In genomic region chr6:167153523-167153959, GRCh38 we compare ENCODE assay signal across 9 cellular contexts. TPM values are rescaled to one million over a fixed set of nuclear protein-coding genes. Genes with fewer than 3 reads are reported as not detected.
DNase-seq lines count a peak whose midpoint lies in the region; ATAC-seq, FAIRE-seq and TF ChIP-seq lines count a peak whose summit lies in the region.
"Had no signal": no experiment of that assay in that cellular context is flagged by ENCODE, and none has a peak within 500 bp of the region (broad histone marks: within the 10 kb centered on the region; RNA-seq: fewer than 3 reads in every experiment).

No MANE protein-coding gene starts in this region.

- no peak overlapping the region for H2AFZ ChIP-seq in H1 (ENCODE audit: low read length)

- H3K4me3 ChIP-seq in H1 (ENCODE audit: extremely low read depth in 1 of 4, insufficient read depth in 2 of 4, low read depth in 3 of 4, low read length in 4 of 4) = no peak overlapping the region

- no peaks in the 10 kb centered on the region for H3K9me3 Mint-ChIP-seq in immature natural killer cell

- H4K8ac ChIP-seq in H1 (ENCODE audit: extremely low read depth, insufficient read depth, low read length) = no peak overlapping the region

- no peak for TF ChIP-seq RAD21 in H1 (IDR thresholded peaks at IDR 0.05 in 1 of 2, conservative IDR thresholded peaks at IDR 0.05 in 1 of 2; ENCODE audit: low read depth in 2 of 2, low read length in 2 of 2)

- 94% methylated on average over 13 of the region's 13 CpGs; no CpG with 5 or more reads in 1 of the 2 experiments for WGBS in H1 (ENCODE audit: extremely low coverage in 1 of 2, insufficient coverage in 1 of 2, insufficient read length in 1 of 2, insufficient replicate concordance in 2 of 2, low coverage in 1 of 2, low lambda C conversion rate in 2 of 2, missing lambda C conversion rate in 1 of 2), 2 experiments

- H2AK5ac ChIP-seq in H1 (ENCODE audit: low read depth, low read length) = no peak overlapping the region; the same call in 1 of the 2 replicates

- H3K27me3 ChIP-seq in H1 (replicated peaks in 1 of 4; ENCODE audit: control insufficient read depth in 3 of 4, extremely low read depth in 1 of 4, insufficient read depth in 3 of 4, low read length in 3 of 4) (no peaks in the 10 kb centered on the region; a peak in 1 of 7 replicates), foreskin keratinocyte (no peaks in the 10 kb centered on the region)

- H2BK12ac ChIP-seq in H1 (ENCODE audit: low read depth, low read length) = no peak overlapping the region

- no peak overlapping the region for H3K14ac ChIP-seq in H1 (ENCODE audit: insufficient read length)

- FAIRE-seq in H1 (lab: Jason Lieb, UNC) = no peak
- FAIRE-seq: frontal cortex had no signal

- no peak overlapping the region for H4K5ac ChIP-seq in H1 (ENCODE audit: insufficient read length, low read depth, low read length)

- CTCF ChIA-PET in H1 (lab: Charles Lee; ENCODE audit: partially characterized antibody) = no interaction called here

- H3K36me3 Mint-ChIP-seq in immature natural killer cell = no peaks in the 10 kb centered on the region

- no peak overlapping the region for H3K56ac ChIP-seq in H1 (replicated peaks; ENCODE audit: insufficient read length, low read depth, low read length)

- ATAC-seq in GM18502 (IDR thresholded peaks at IDR 0.05; ENCODE audit: poor library complexity, unreplicated experiment) = peak; percentile 66
- peak; percentile 47 for ATAC-seq in GM21526 (IDR thresholded peaks at IDR 0.05; ENCODE audit: low FRiP score, unreplicated experiment)
- ATAC-seq in foreskin keratinocyte = no peak

- H3K9ac ChIP-seq in H1 (replicated peaks in 1 of 4; ENCODE audit: extremely low read depth in 1 of 4, low read depth in 3 of 4, low read length in 3 of 4) = no peak overlapping the region

- no peak for TF ChIP-seq EP300 in H1 (IDR thresholded peaks at IDR 0.05; ENCODE audit: borderline replicate concordance in 1 of 2, low read depth in 2 of 2, low read length in 2 of 2)

- H3K4me3 Mint-ChIP-seq in immature natural killer cell = peak overlapping the region in 1 of 5 donors; percentile 78

- H4K91ac ChIP-seq in H1 (replicated peaks; ENCODE audit: insufficient read length, low read length) = peak overlapping the region; percentile 2

- no peak for TF ChIP-seq CTCF in H1 (IDR thresholded peaks at IDR 0.05; ENCODE audit: control extremely low read depth in 1 of 3, insufficient read depth in 1 of 3, low read depth in 1 of 3, low read length in 3 of 3)
- no peak for TF ChIP-seq CTCF in foreskin keratinocyte (conservative IDR thresholded peaks at IDR 0.05)

- no peaks in the 10 kb centered on the region for H3K79me1 ChIP-seq in H1 (ENCODE audit: low read depth, low read length)

- H3K18ac ChIP-seq in H1 (ENCODE audit: extremely low read depth, low read length) = no peak overlapping the region

- no peak for TF ChIP-seq POLR2A in H1 (IDR thresholded peaks at IDR 0.05; ENCODE audit: control extremely low read depth in 1 of 2, low read depth in 2 of 2, low read length in 2 of 2)

- no peak overlapping the region for H3K4ac ChIP-seq in H1 (replicated peaks; ENCODE audit: insufficient read length, low read depth, low read length)

- H2BK120ac ChIP-seq in H1 (replicated peaks; ENCODE audit: low read depth, low read length) = no peak overlapping the region

- H2BK15ac ChIP-seq in H1 (ENCODE audit: low read length) = no peak overlapping the region

- H3K23me2 ChIP-seq in H1 (ENCODE audit: low read depth, low read length) = no peaks in the 10 kb centered on the region

- H4K20me1 ChIP-seq in H1 (replicated peaks in 1 of 2; ENCODE audit: control insufficient read depth in 1 of 2, insufficient read depth in 2 of 2, low read length in 2 of 2) = no peaks in the 10 kb centered on the region

- no peaks in the 10 kb centered on the region for H3K4me1 Mint-ChIP-seq in immature natural killer cell

- peak; percentile 2 for DNase-seq in LHCN-M2 (ENCODE audit: low read depth)
- DNase-seq in H1 (ENCODE audit: low read depth in 1 of 2, low spot score in 2 of 2) = no peak
- no peak for DNase-seq in NCI-H2227 (lab: John Stamatoyannopoulos, UW; ENCODE audit: unreplicated experiment)
- no peak for DNase-seq in foreskin keratinocyte
- no peak for DNase-seq in immature natural killer cell
- DNase-seq in NCI-H524 treated with DMSO at 0.1 percent for 48 hours (lab: John Stamatoyannopoulos, UW) = no peak

- H2BK20ac ChIP-seq in H1 (ENCODE audit: low read length) = no peak overlapping the region

- H3K27ac ChIP-seq in H1 (ENCODE audit: low read depth, low read length) (no peak overlapping the region), foreskin keratinocyte (no peak overlapping the region)

- peaks cover 0 to 12% (median 2%) of the 10 kb centered on the region in 4 experiments; a peak in 5 of 7 replicates for H3K4me1 ChIP-seq in H1 (replicated peaks in 1 of 4; ENCODE audit: control insufficient read depth in 3 of 4, insufficient read depth in 4 of 4, low read length in 3 of 4)
- no peaks in the 10 kb centered on the region for H3K4me1 ChIP-seq in foreskin keratinocyte

- POLR2A ChIA-PET in H1 (lab: Charles Lee; ENCODE audit: partially characterized antibody) = interaction anchor here (1.9 kb wide), 1 partner anchor 15 kb away, joined by 5 read pairs; no protein-coding TSS in a partner anchor

- peaks cover 0 to 4% (median 4%) of the 10 kb centered on the region in 3 donors for H3K27me3 Mint-ChIP-seq in immature natural killer cell (ENCODE audit: low read depth in 3 of 3)

- H3K27ac Mint-ChIP-seq in immature natural killer cell = peak overlapping the region in 2 of 6 donors; percentile 39 to 61

- H3K9me3 ChIP-seq in H1 (ENCODE audit: insufficient read depth in 2 of 2, low read depth in 1 of 2, low read length in 1 of 2) = peaks cover 0 to 3% of the 10 kb centered on the region in 2 experiments; a peak in 1 of 4 replicates

- no peaks in the 10 kb centered on the region for H3K36me3 ChIP-seq in H1 (ENCODE audit: control insufficient read depth in 2 of 4, insufficient read depth in 4 of 4, low read length in 3 of 4)

- no peak overlapping the region for H3K4me2 ChIP-seq in H1 (ENCODE audit: insufficient read depth in 1 of 2, low read depth in 2 of 2, low read length in 2 of 2)

- no peak overlapping the region for H3K23ac ChIP-seq in H1 (ENCODE audit: insufficient read length)

- H3K79me2 ChIP-seq in H1 (ENCODE audit: control insufficient read depth in 1 of 2, insufficient read depth in 2 of 2, low read length in 2 of 2) = no peaks in the 10 kb centered on the region

- H2BK5ac ChIP-seq in H1 (ENCODE audit: low read depth, low read length) = no peak overlapping the region

TF ChIP-seq in H1, 55 proteins besides CTCF, POLR2A, EP300 and RAD21:
- no peak for TF ChIP-seq SUZ12 (IDR thresholded peaks at IDR 0.05; ENCODE audit: low read length)
- no peak for TF ChIP-seq TEAD4 (IDR thresholded peaks at IDR 0.05; ENCODE audit: low read depth, low read length)
- TF ChIP-seq CREB1 (IDR thresholded peaks at IDR 0.05) = no peak
- TF ChIP-seq, protein P1, sequence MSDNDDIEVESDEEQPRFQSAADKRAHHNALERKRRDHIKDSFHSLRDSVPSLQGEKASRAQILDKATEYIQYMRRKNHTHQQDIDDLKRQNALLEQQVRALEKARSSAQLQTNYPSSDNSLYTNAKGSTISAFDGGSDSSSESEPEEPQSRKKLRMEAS (IDR thresholded peaks at IDR 0.05) = no peak
- no peak for TF ChIP-seq SP4 (IDR thresholded peaks at IDR 0.05; ENCODE audit: low read length)
- no peak for TF ChIP-seq SRF (IDR thresholded peaks at IDR 0.05; ENCODE audit: low read depth, low read length)
- TF ChIP-seq ASH2L (IDR thresholded peaks at IDR 0.05; ENCODE audit: low read length) = no peak
- no peak for TF ChIP-seq EGR1 (IDR thresholded peaks at IDR 0.05; ENCODE audit: borderline replicate concordance, low read depth, low read length)
- TF ChIP-seq ATF2 (IDR thresholded peaks at IDR 0.05; ENCODE audit: low read length) = no peak

RNA-seq across cellular contexts. Expression of gene GPR31, which starts 4.2 kb away (rescaled TPM):
- not detected in 2 replicates for total RNA-seq in LHCN-M2 (2014; rRNA removed)
- not detected for polyA plus RNA-seq in LHCN-M2 (2012)
- total RNA-seq in H1 (2021; fragmentation: NEBNext Ultra II Directional; extraction: Animal tissue kit (Norgen Biotek cat#: 25700)) = not detected in 2 replicates
- polyA plus RNA-seq in H1 (2011; rRNA removed) = not detected in 2 replicates
- polyA plus RNA-seq in H1 (2011; cell fraction: cytosol; rRNA removed) = not detected
- not detected for polyA plus RNA-seq in H1 (2011; cell fraction: nucleus; rRNA removed)
- polyA plus RNA-seq in H1 (2012, experiment 1 of 2) = not detected in 4 replicates
- not detected for polyA plus RNA-seq in H1 (2012, experiment 2 of 2)
- not detected for polyA plus RNA-seq in H1 (2013, experiment 1 of 2)
- not detected for polyA plus RNA-seq in H1 (2013, experiment 2 of 2)
- polyA minus RNA-seq in H1 (2011; rRNA and poly(A)+ RNA removed) = not detected in 2 replicates
- polyA minus RNA-seq in H1 (2011; cell fraction: cytosol; rRNA and poly(A)+ RNA removed) = not detected
- polyA minus RNA-seq in H1 (2011; cell fraction: nucleus; rRNA and poly(A)+ RNA removed) = not detected
- total RNA-seq in foreskin keratinocyte = not detected in 2 replicates
- not detected in 2 replicates for polyA plus RNA-seq in foreskin keratinocyte
- not detected for polyA plus RNA-seq in immature natural killer cell
- total RNA-seq: frontal cortex had no signal

RNA-seq across cellular contexts. Expression of gene CCR6, which starts 30.6 kb away (rescaled TPM):
- total RNA-seq in LHCN-M2 (2014; rRNA removed) (not detected in 2 replicates), foreskin keratinocyte (not detected in 2 replicates)
- polyA plus RNA-seq in LHCN-M2 (2012) = not detected
- total RNA-seq in H1 (2021; fragmentation: NEBNext Ultra II Directional; extraction: Animal tissue kit (Norgen Biotek cat#: 25700)) = not detected in 2 replicates
- polyA plus RNA-seq in H1 (2011; rRNA removed) (0.06 and 0.27 TPM in 2 replicates), foreskin keratinocyte (not detected in 2 replicates), immature natural killer cell (1 to 10 TPM in 2 of 3 donors, under 1 TPM in 1; 0.79 to 2.3 (median 1.8) TPM)
- polyA plus RNA-seq in H1 (2011; cell fraction: cytosol; rRNA removed) = not detected
- polyA plus RNA-seq in H1 (2011; cell fraction: nucleus; rRNA removed) = not detected
- polyA plus RNA-seq in H1 (2012, experiment 1 of 2) = not detected in 4 replicates
- not detected for polyA plus RNA-seq in H1 (2012, experiment 2 of 2)
- polyA plus RNA-seq in H1 (2013, experiment 1 of 2) = not detected
- polyA plus RNA-seq in H1 (2013, experiment 2 of 2) = not detected
- polyA minus RNA-seq in H1 (2011; rRNA and poly(A)+ RNA removed) = not detected in 2 replicates
- polyA minus RNA-seq in H1 (2011; cell fraction: cytosol; rRNA and poly(A)+ RNA removed) = not detected
- not detected for polyA minus RNA-seq in H1 (2011; cell fraction: nucleus; rRNA and poly(A)+ RNA removed)
- total RNA-seq: frontal cortex had no signal
